ENCODE assay signal across 13 cellular contexts in the genomic region with DNA sequence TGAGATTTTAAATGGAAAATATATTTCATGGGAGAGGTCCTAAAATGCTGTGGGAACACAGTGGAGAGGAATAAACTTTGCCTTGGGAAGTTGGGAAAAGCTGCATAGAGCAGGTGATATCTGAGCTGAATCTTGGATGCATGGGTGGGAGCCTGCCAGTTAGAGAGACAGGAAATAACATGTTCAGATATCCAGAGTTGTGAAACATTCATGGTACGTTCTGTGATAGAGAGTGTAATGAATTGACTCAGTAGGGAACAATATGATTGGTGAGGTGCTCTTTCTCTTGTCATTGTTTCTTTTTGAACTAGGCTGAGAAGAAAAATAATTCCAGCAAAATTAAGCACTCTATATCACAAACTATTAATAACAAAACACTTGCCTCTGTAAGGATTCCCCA.
"Had no signal": no experiment of that assay in that cellular context is flagged by ENCODE, and none has a peak within 500 bp of the region (broad histone marks: within the 10 kb centered on the region; RNA-seq: fewer than 3 reads in every experiment).

No MANE protein-coding gene starts in this region.

- ATAC-seq: left colon, natural killer cell, right lobe of liver had no signal

- DNase-seq: activated CD4-positive, alpha-beta memory T cell treated with anti-CD3 and anti-CD28 coated beads, Interleukin-2, amount 10 ng/mL, durations not matched to agents 7 days and 5 days; activated CD4-positive, alpha-beta T cell treated with anti-CD3 and anti-CD28 coated beads for 1 hour; activated CD8-positive, alpha-beta memory T cell treated with anti-CD3 and anti-CD28 coated beads, Interleukin-2, amount 50 U/mL, for 4 hours; activated naive CD4-positive, alpha-beta T cell treated with anti-CD3 and anti-CD28 coated beads, Interleukin-2, amount 10 ng/mL, durations not matched to agents 7 days and 5 days; erythroblast; immature natural killer cell; left colon; natural killer cell; nucleus accumbens; psoas muscle; right lobe of liver; T1000; testis had no signal

- H3K4me3 ChIP-seq: psoas muscle, right lobe of liver, testis had no signal
